19 cellular contexts compared by ENCODE assay signal in the genomic region with DNA sequence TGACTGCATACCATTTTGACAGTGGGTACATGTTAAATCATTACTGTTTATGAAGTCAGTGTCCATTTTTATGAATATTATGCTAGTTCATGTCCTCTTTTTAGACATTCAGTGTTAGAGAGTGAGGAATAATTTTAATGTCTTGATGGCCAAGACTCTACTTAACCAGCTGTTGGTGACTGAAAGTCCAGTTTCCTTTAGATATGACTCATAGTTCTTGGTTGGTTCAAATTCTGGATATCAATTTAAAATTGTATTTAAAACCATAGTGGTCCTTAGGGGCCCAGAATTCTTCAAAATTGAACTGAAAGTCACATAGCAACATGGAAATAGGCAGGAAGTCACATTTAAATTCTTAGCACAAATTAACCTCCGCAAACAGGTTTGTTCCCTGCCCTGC.
A peak's percentile ranks its signal among the peaks of the same experiment; 100 is the strongest.
DNase-seq lines count a peak whose midpoint lies in the region; ATAC-seq, FAIRE-seq and TF ChIP-seq lines count a peak whose summit lies in the region.
"Had no signal": no experiment of that assay in that cellular context is flagged by ENCODE, and none has a peak within 500 bp of the region (broad histone marks: within the 10 kb centered on the region; RNA-seq: fewer than 3 reads in every experiment).

No MANE protein-coding gene starts in this region.

- H3F3A ChIP-seq in PC-9 (ENCODE audit: insufficient read depth, low read depth) (no peaks in the 10 kb centered on the region), neural progenitor cell (ENCODE audit: low read depth) (no peaks in the 10 kb centered on the region)

- TF ChIP-seq POLR2A in K562 (conservative IDR thresholded peaks at IDR 0.05) (no peak), spleen (IDR thresholded peaks at IDR 0.05) (no peak)

- H3K4me1 Mint-ChIP-seq in CD14-positive monocyte (peaks cover 77% of the 10 kb centered on the region), neural progenitor cell (no peaks in the 10 kb centered on the region)

- WGBS in K562 (ENCODE audit: insufficient coverage, low coverage, missing lambda C conversion rate): 70% methylated on average over 1 of the region's 1 CpG
- 66 to 87% (median 76%) methylated on average over 1 of the region's 1 CpG for WGBS in spleen, 5 donors

- H3K79me2 ChIP-seq in K562 (ENCODE audit: control insufficient read depth, insufficient read depth, low read length): no peaks in the 10 kb centered on the region
- H3K79me2 ChIP-seq in PC-9 (ENCODE audit: low read depth): no peaks in the 10 kb centered on the region
- H3K79me2 ChIP-seq in neural progenitor cell (ENCODE audit: low read depth): no peaks in the 10 kb centered on the region

- POLR2A ChIA-PET in K562 (lab: Yijun Ruan, JAX) (interaction anchor here (0.7 kb wide), 1 partner anchor 10 kb away, joined by 3 read pairs; no protein-coding TSS in a partner anchor), PC-9 (lab: Charles Lee; ENCODE audit: unreplicated experiment) (no interaction called here)

- H3K27ac Mint-ChIP-seq in CD14-positive monocyte (peak overlapping the region in 6 of 7 donors; percentile 64 to 92 (median 89)), neural progenitor cell (no peak overlapping the region)

- H3K9me3 Mint-ChIP-seq in CD14-positive monocyte (peaks cover 0 to 2% (median 0%) of the 10 kb centered on the region in 7 donors), neural progenitor cell (no peaks in the 10 kb centered on the region)

- H3K36me3 Mint-ChIP-seq in CD14-positive monocyte: no peaks in the 10 kb centered on the region
- no peaks in the 10 kb centered on the region for H3K36me3 Mint-ChIP-seq in neural progenitor cell

- H3K9me1 ChIP-seq in K562 (ENCODE audit: control insufficient read depth, insufficient read depth, low read length): no peaks in the 10 kb centered on the region

- H4K20me1 ChIP-seq in K562 (replicated peaks; ENCODE audit: control insufficient read depth, insufficient read depth, low read length): no peaks in the 10 kb centered on the region
- H4K20me1 ChIP-seq in PC-9 (ENCODE audit: insufficient read depth): no peaks in the 10 kb centered on the region
- H4K20me1 ChIP-seq in neural progenitor cell (ENCODE audit: low read depth): no peaks in the 10 kb centered on the region
- H4K20me1 ChIP-seq: BLaER1 treated with 17β-estradiol and CSF1 and Interleukin-3, amounts not matched to agents 10 nM and 100 nM had no signal

- H3K27me3 ChIP-seq in K562 (ENCODE audit: control insufficient read depth in 2 of 2, insufficient read depth in 2 of 2, low read length in 2 of 2): no peaks in the 10 kb centered on the region
- H3K27me3 ChIP-seq in spleen (replicated peaks in 1 of 7): no peaks in the 10 kb centered on the region
- no peaks in the 10 kb centered on the region for H3K27me3 ChIP-seq in PC-9 (ENCODE audit: insufficient read depth, low read depth)
- H3K27me3 ChIP-seq in neural progenitor cell: no peaks in the 10 kb centered on the region
- H3K27me3 ChIP-seq: BLaER1 treated with 17β-estradiol and CSF1 and Interleukin-3, amounts not matched to agents 10 nM and 100 nM had no signal

- no peak overlapping the region for H3K27ac ChIP-seq in K562 (ENCODE audit: extremely low read depth, low read depth, low read length)
- peak overlapping the region in 5 of 8 donors; percentile 22 to 68 (median 63) for H3K27ac ChIP-seq in spleen
- no peak overlapping the region for H3K27ac ChIP-seq in PC-9
- H3K27ac ChIP-seq in neural progenitor cell: no peak overlapping the region
- H3K27ac ChIP-seq: HL-60 had no signal

- intact Hi-C loops in CD14-positive monocyte (cut with micrococcal nuclease) (no loop called here), K562 (cut with micrococcal nuclease) (no loop called here), spleen (cut with DNase I; ENCODE audit: low total_unique reads) (no loop called here), PC-9 (cut with micrococcal nuclease; ENCODE audit: unreplicated experiment) (no loop called here)

- peak overlapping the region in 1 of 2 donors; percentile 74 for H3K4me3 Mint-ChIP-seq in CD14-positive monocyte
- no peak overlapping the region for H3K4me3 Mint-ChIP-seq in neural progenitor cell

- H2AFZ ChIP-seq in K562 (ENCODE audit: low read depth, low read length) (peak overlapping the region; percentile 55), PC-9 (no peak overlapping the region), neural progenitor cell (replicated peaks) (no peak overlapping the region)

- H3K27me3 Mint-ChIP-seq in CD14-positive monocyte (ENCODE audit: low read depth in 3 of 3): peaks cover 0 to 2% (median 0%) of the 10 kb centered on the region in 3 donors
- no peaks in the 10 kb centered on the region for H3K27me3 Mint-ChIP-seq in neural progenitor cell (ENCODE audit: insufficient read depth, low read depth)

- no peak for TF ChIP-seq EP300 in K562 (IDR thresholded peaks at IDR 0.05; ENCODE audit: low read length)

- H3K4me2 ChIP-seq in K562 (ENCODE audit: insufficient read depth, low read length): no peak overlapping the region
- no peak overlapping the region for H3K4me2 ChIP-seq in PC-9
- no peak overlapping the region for H3K4me2 ChIP-seq in neural progenitor cell

- TF ChIP-seq CTCF in CD14-positive monocyte (IDR thresholded peaks at IDR 0.05) (no peak), K562 (IDR thresholded peaks at IDR 0.05 in 2 of 3, conservative IDR thresholded peaks at IDR 0.05 in 1 of 3; ENCODE audit: insufficient read depth in 2 of 3, low read depth in 1 of 3, low read length in 3 of 3) (no peak), spleen (IDR thresholded peaks at IDR 0.05 in 8 of 11, conservative IDR thresholded peaks at IDR 0.05 in 3 of 11) (no peak), PC-9 (conservative IDR thresholded peaks at IDR 0.05) (no peak), neural progenitor cell (IDR thresholded peaks at IDR 0.05) (no peak)

- no peak overlapping the region for H3K4me3 ChIP-seq in K562
- peak overlapping the region in 1 of 8 donors; percentile 10 for H3K4me3 ChIP-seq in spleen
- no peak overlapping the region for H3K4me3 ChIP-seq in PC-9
- no peak overlapping the region for H3K4me3 ChIP-seq in neural progenitor cell
- H3K4me3 ChIP-seq: BLaER1 treated with 17β-estradiol and CSF1 and Interleukin-3, amounts not matched to agents 10 nM and 100 nM; GM12878 had no signal

- H3K36me3 ChIP-seq in K562 (ENCODE audit: control insufficient read depth, insufficient read depth, low read length): no peaks in the 10 kb centered on the region
- H3K36me3 ChIP-seq in spleen: no peaks in the 10 kb centered on the region
- H3K36me3 ChIP-seq in PC-9 (ENCODE audit: low read depth): no peaks in the 10 kb centered on the region
- H3K36me3 ChIP-seq in neural progenitor cell: no peaks in the 10 kb centered on the region
- H3K36me3 ChIP-seq: BLaER1 treated with 17β-estradiol and CSF1 and Interleukin-3, amounts not matched to agents 10 nM and 100 nM had no signal

- DNase-seq in CD14-positive monocyte (ENCODE audit: low spot score): no peak
- no peak for DNase-seq in K562 (ENCODE audit: extremely low read depth in 1 of 4, low spot score in 3 of 4)
- no peak for DNase-seq in spleen
- no peak for DNase-seq in nucleus accumbens (lab: John Stamatoyannopoulos, UW)
- DNase-seq in PC-9: no peak
- no peak for DNase-seq in neural progenitor cell (ENCODE audit: low spot score)
- no peak for DNase-seq in activated T-cell treated with anti-CD3 and anti-CD28 coated beads, Interleukin-2, amount 50 U/mL, for 1 hour
- DNase-seq: DND-41, GOT3, NCI-H1048, NCI-H1436 treated with DMSO at 0.1 percent for 48 hours, NCI-H2081, NCI-H510A, NCI-H82 had no signal

- in situ Hi-C loops in K562 (cut with MboI): no loop called here

- FAIRE-seq in K562 (lab: Jason Lieb, UNC): no peak
- FAIRE-seq: GM12878, HTR-8/SVneo had no signal

- TF ChIP-seq RAD21 in K562 (CRISPR knock-in tag; conservative IDR thresholded peaks at IDR 0.05 in 1 of 2, IDR thresholded peaks at IDR 0.05 in 1 of 2): no peak

- H3K4me1 ChIP-seq in K562 (replicated peaks in 1 of 2; ENCODE audit: control insufficient read depth in 2 of 2, insufficient read depth in 2 of 2, low read length in 2 of 2) (no peaks in the 10 kb centered on the region), spleen (peaks cover 26 to 93% (median 70%) of the 10 kb centered on the region in 6 donors), PC-9 (replicated peaks; ENCODE audit: insufficient read depth) (no peaks in the 10 kb centered on the region), neural progenitor cell (no peaks in the 10 kb centered on the region)

- H3K9ac ChIP-seq in K562 (ENCODE audit: insufficient read depth in 1 of 2, low read depth in 2 of 2, low read length in 2 of 2): no peak overlapping the region
- H3K9ac ChIP-seq in neural progenitor cell: no peak overlapping the region

- CTCF ChIA-PET in K562 (lab: Yijun Ruan, JAX; ENCODE audit: low intra/inter-chr PET ratio) (no interaction called here), PC-9 (lab: Charles Lee) (no interaction called here)

- BruUV-seq in K562 (replicated peaks; lab: Mats Ljungman, UMichigan): no TSS peak
- no TSS peak for BruUV-seq in PC-9 (replicated peaks; lab: Mats Ljungman, UMichigan)

- ATAC-seq in HG03378 (IDR thresholded peaks at IDR 0.05; ENCODE audit: unreplicated experiment): peak; percentile 51
- no peak for ATAC-seq in K562
- ATAC-seq: GM12878 had no signal

- H3K9me3 ChIP-seq in K562 (replicated peaks; ENCODE audit: control insufficient read depth, insufficient read depth, low read depth, low read length) (no peaks in the 10 kb centered on the region), spleen (no peaks in the 10 kb centered on the region), PC-9 (ENCODE audit: insufficient read depth, low read depth) (no peaks in the 10 kb centered on the region), neural progenitor cell (ENCODE audit: low read depth) (no peaks in the 10 kb centered on the region)
- H3K9me3 ChIP-seq: BLaER1 treated with 17β-estradiol and CSF1 and Interleukin-3, amounts not matched to agents 10 nM and 100 nM had no signal

- no peaks in the 10 kb centered on the region; the same call in 1 of the 2 replicates for H3K9me2 ChIP-seq in PC-9 (ENCODE audit: insufficient read depth)

Comparison
In these comparisons a context has a peak if more than half of its experiments do, and no peak if none do; other contexts are left out.
1. H3K27ac ChIP-seq: peak in spleen (5 of 8); none in K562 (single experiment), PC-9 (single experiment) and neural progenitor cell (single experiment).